Comparison of ENCODE assay signal across 20 cellular contexts in the genomic region with DNA sequence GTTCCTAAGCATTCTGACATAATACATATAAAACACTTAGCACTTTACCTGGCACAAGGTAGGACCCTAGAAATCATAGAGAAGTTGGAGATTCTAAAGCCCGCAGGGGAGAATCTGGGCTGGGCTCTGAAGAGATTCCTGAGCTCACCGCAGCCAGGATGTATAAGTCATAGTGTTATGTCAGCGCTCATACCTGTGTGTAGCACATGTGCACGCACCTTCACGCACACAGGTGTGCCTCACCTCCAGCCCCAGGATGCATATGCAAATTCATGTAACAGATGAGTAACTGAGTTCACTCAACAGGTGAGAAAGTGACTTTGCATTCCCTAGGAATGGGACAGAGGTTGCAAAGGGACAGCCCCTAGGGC. TPM values are rescaled to one million over a fixed set of nuclear protein-coding genes. Genes with fewer than 3 reads are reported as not detected.
DNase-seq lines count a peak whose midpoint lies in the region; ATAC-seq, FAIRE-seq and TF ChIP-seq lines count a peak whose summit lies in the region.
"Had no signal": no experiment of that assay in that cellular context is flagged by ENCODE, and none has a peak within 500 bp of the region (broad histone marks: within the 10 kb centered on the region; RNA-seq: fewer than 3 reads in every experiment).

No MANE protein-coding gene starts in this region.

- WGBS in transverse colon (ENCODE audit: low coverage in 1 of 2), 2 donors = 93% methylated on average over 5 of the region's 5 CpGs; no CpG with 5 or more reads in 1 of the 2 donors

- peak overlapping the region; percentile 95 for H3K4me2 ChIP-seq in keratinocyte (ENCODE audit: control insufficient read depth, extremely low read depth, insufficient read depth, low read depth, low read length)

- peak overlapping the region; percentile 99 for H3K9ac ChIP-seq in keratinocyte (ENCODE audit: control insufficient read depth, extremely low read depth, insufficient read depth, low read length)

- in situ Hi-C loops in transverse colon (cut with MboI; ENCODE audit: low pct_ligation_motif_present in 1 of 4, low pct_unique_long_range_greater_than_20kb in 1 of 4, low sequenced_read_pairs in 3 of 4) = no loop called here

- no peaks in the 10 kb centered on the region for H3K9me3 ChIP-seq in WERI-Rb-1 (ENCODE audit: severe bottlenecking)
- H3K9me3 ChIP-seq in keratinocyte (ENCODE audit: control insufficient read depth, low read depth, low read length) = no peaks in the 10 kb centered on the region
- no peaks in the 10 kb centered on the region for H3K9me3 ChIP-seq in transverse colon
- H3K9me3 ChIP-seq: heart right ventricle had no signal

- H3K9me1 ChIP-seq in keratinocyte (ENCODE audit: control insufficient read depth, extremely low read depth, insufficient read depth, low read length) = no peaks in the 10 kb centered on the region

- H3K36me3 ChIP-seq in WERI-Rb-1 (no peaks in the 10 kb centered on the region), keratinocyte (ENCODE audit: control insufficient read depth in 2 of 2, extremely low read depth in 1 of 2, insufficient read depth in 2 of 2, low read length in 2 of 2) (no peaks in the 10 kb centered on the region), transverse colon (no peaks in the 10 kb centered on the region)
- H3K36me3 ChIP-seq: heart right ventricle had no signal

- H3K27ac Mint-ChIP-seq in activated naive CD4-positive, alpha-beta T cell treated with anti-CD3 and anti-CD28 coated beads, Interleukin-2, amount 50 U/mL, for 72 hours = no peak overlapping the region
- H3K27ac Mint-ChIP-seq: activated naive CD4-positive, alpha-beta T cell treated with anti-CD3 and anti-CD28 coated beads, Interleukin-2, amount 50 U/mL, for 24 hours; activated T-cell treated with anti-CD3 and anti-CD28 coated beads, Interleukin-2, amount 50 U/mL, for 24 hours; B cell had no signal

- H3K79me2 ChIP-seq in keratinocyte (ENCODE audit: control insufficient read depth, insufficient read depth, low read length) = no peaks in the 10 kb centered on the region

- no peak for TF ChIP-seq EP300 in transverse colon (IDR thresholded peaks at IDR 0.05; ENCODE audit: low read depth)

- no peak overlapping the region for H3K27ac ChIP-seq in WERI-Rb-1
- peak overlapping the region; percentile 100 for H3K27ac ChIP-seq in keratinocyte (ENCODE audit: control insufficient read depth, insufficient read depth, low read length)
- H3K27ac ChIP-seq in transverse colon = peak overlapping the region in 3 of 4 donors; percentile 74 to 80 (median 78)
- H3K27ac ChIP-seq: heart right ventricle had no signal

- dilution Hi-C loops in keratinocyte (cut with MboI; ENCODE audit: extremely low pct_ligation_motif_present, low sequenced_read_pairs) = no loop called here

- no peak overlapping the region for H2AFZ ChIP-seq in keratinocyte (ENCODE audit: control insufficient read depth, low read length)

- H3K27me3 ChIP-seq in WERI-Rb-1 (ENCODE audit: insufficient read depth, low read depth, severe bottlenecking) = no peaks in the 10 kb centered on the region
- no peaks in the 10 kb centered on the region for H3K27me3 ChIP-seq in keratinocyte (ENCODE audit: control insufficient read depth, extremely low read depth, insufficient read depth, low read length)
- peaks cover under 1% of the 10 kb centered on the region for H3K27me3 ChIP-seq in transverse colon

- intact Hi-C loops in transverse colon (cut with DNase I; ENCODE audit: low total_unique reads) = no loop called here

- FAIRE-seq in HTR-8/SVneo (lab: Jason Lieb, UNC) (peak; percentile 20), keratinocyte (lab: Jason Lieb, UNC) (peak; percentile 97)
- FAIRE-seq: GM12892, kidney had no signal

- DNase-seq in HTR-8/SVneo (ENCODE audit: insufficient read length, low spot score) (no peak), WERI-Rb-1 (peak; percentile 5), keratinocyte (ENCODE audit: low read depth, low spot score) (peak; percentile 99), transverse colon (no peak), T-helper 9 cell (no peak)
- no peak for DNase-seq in activated naive CD4-positive, alpha-beta T cell treated with anti-CD3 and anti-CD28 coated beads, Interleukin-2, amount 50 U/mL, for 72 hours (ENCODE audit: low spot score in 2 of 2)
- DNase-seq: activated CD4-positive, alpha-beta T cell treated with anti-CD3 and anti-CD28 coated beads for 48 hours; activated T-cell treated with anti-CD3 and anti-CD28 coated beads, Interleukin-2, amount 50 U/mL, for 24 hours; cortex of kidney; GDM1; heart right ventricle; kidney; NCI-H1048; NCI-H2107; NCI-H748 treated with DMSO at 0.1 percent for 48 hours had no signal

- no peaks in the 10 kb centered on the region for H3K36me3 Mint-ChIP-seq in activated naive CD4-positive, alpha-beta T cell treated with anti-CD3 and anti-CD28 coated beads, Interleukin-2, amount 50 U/mL, for 72 hours
- H3K36me3 Mint-ChIP-seq: activated naive CD4-positive, alpha-beta T cell treated with anti-CD3 and anti-CD28 coated beads, Interleukin-2, amount 50 U/mL, for 24 hours had no signal

- no peak for TF ChIP-seq POLR2A in transverse colon (IDR thresholded peaks at IDR 0.05)

- H3K4me1 ChIP-seq in keratinocyte (ENCODE audit: control insufficient read depth, extremely low read depth, insufficient read depth, low read length) = peaks cover 58% of the 10 kb centered on the region
- peaks cover 0 to 22% (median 9%) of the 10 kb centered on the region in 4 donors for H3K4me1 ChIP-seq in transverse colon
- H3K4me1 ChIP-seq: heart right ventricle had no signal

- H3K9me3 Mint-ChIP-seq in activated naive CD4-positive, alpha-beta T cell treated with anti-CD3 and anti-CD28 coated beads, Interleukin-2, amount 50 U/mL, for 72 hours = peaks cover 0 to 2% of the 10 kb centered on the region in 2 donors
- H3K9me3 Mint-ChIP-seq: activated T-cell treated with anti-CD3 and anti-CD28 coated beads, Interleukin-2, amount 50 U/mL, for 24 hours had no signal

- no peak for ATAC-seq in HG02870 (IDR thresholded peaks at IDR 0.05; ENCODE audit: unreplicated experiment)
- no peak for ATAC-seq in activated naive CD4-positive, alpha-beta T cell treated with anti-CD3 and anti-CD28 coated beads, Interleukin-2, amount 50 U/mL, for 72 hours
- ATAC-seq: heart right ventricle had no signal

- no peaks in the 10 kb centered on the region for H4K20me1 ChIP-seq in keratinocyte (ENCODE audit: control insufficient read depth, extremely low read depth, insufficient read depth, low read length)

- TF ChIP-seq CTCF in WERI-Rb-1 (IDR thresholded peaks at IDR 0.05; ENCODE audit: low read depth, low read length) (no peak), keratinocyte (optimal IDR thresholded peaks at IDR 0.05 in 1 of 3, IDR thresholded peaks at IDR 0.05 in 1 of 3, conservative IDR thresholded peaks at IDR 0.05 in 1 of 3; ENCODE audit: extremely low read depth in 1 of 3, insufficient read depth in 2 of 3, low read length in 3 of 3) (no peak), transverse colon (IDR thresholded peaks at IDR 0.05) (no peak)

- H3K4me3 ChIP-seq in WERI-Rb-1 (ENCODE audit: low read depth, low read length) = no peak overlapping the region
- H3K4me3 ChIP-seq in keratinocyte (ENCODE audit: control insufficient read depth in 2 of 3, extremely low read depth in 1 of 3, insufficient read depth in 2 of 3, low read depth in 1 of 3, low read length in 3 of 3) = peak overlapping the region in 2 of 3 experiments; percentile 60 to 69
- H3K4me3 ChIP-seq in transverse colon = no peak overlapping the region
- H3K4me3 ChIP-seq: heart right ventricle had no signal

RNA-seq across cellular contexts. Expression of gene SDC1, which starts 7.9 kb away (rescaled TPM):
- 696 to 1,073 TPM (median 1,057 TPM) in 3 replicates for polyA plus RNA-seq in keratinocyte
- polyA plus RNA-seq in keratinocyte (2011; ENCODE audit: low read depth) = 577 TPM
- 226 and 414 TPM in 2 replicates for polyA plus RNA-seq in keratinocyte (2011; cell fraction: cytosol; rRNA removed)
- 1,167 and 1,399 TPM in 2 replicates for polyA plus RNA-seq in keratinocyte (2011; cell fraction: nucleus; rRNA removed)
- 758 and 1,072 TPM in 2 replicates for polyA plus RNA-seq in keratinocyte (2012; ENCODE audit: low replicate concordance)
- polyA minus RNA-seq in keratinocyte = 474 to 810 TPM (median 579 TPM) in 3 replicates
- 947 TPM for polyA minus RNA-seq in keratinocyte (2011; cell fraction: cytosol; rRNA and poly(A)+ RNA removed)
- polyA minus RNA-seq in keratinocyte (2011; cell fraction: nucleus; rRNA and poly(A)+ RNA removed) = 1,336 and 1,444 TPM in 2 replicates
- total RNA-seq in transverse colon = 100 to 1,000 TPM; 103 to 192 (median 127) TPM
- under 1 TPM; 0.11 to 0.41 TPM for total RNA-seq in activated naive CD4-positive, alpha-beta T cell treated with anti-CD3 and anti-CD28 coated beads, Interleukin-2, amount 50 U/mL, for 72 hours
- total RNA-seq: B cell, mononuclear cell had no signal

Comparison
In these comparisons a context has a peak if more than half of its experiments do, and no peak if none do; other contexts are left out.
1. DNase-seq: peak in WERI-Rb-1 (single experiment) and keratinocyte (single experiment); none in HTR-8/SVneo (single experiment), transverse colon (single experiment), T-helper 9 cell (single experiment) and activated naive CD4-positive, alpha-beta T cell treated with anti-CD3 and anti-CD28 coated beads, Interleukin-2, amount 50 U/mL, for 72 hours (0 of 2).
2. H3K4me3 ChIP-seq: peak in keratinocyte (2 of 3); none in WERI-Rb-1 (single experiment) and transverse colon (0 of 4).
3. RNA of gene SDC1, which starts 7.9 kb away (total RNA-seq): 103 to 192 TPM in transverse colon; 0.11 to 0.41 TPM in activated naive CD4-positive, alpha-beta T cell treated with anti-CD3 and anti-CD28 coated beads, Interleukin-2, amount 50 U/mL, for 72 hours; every median in the first group is over 10 times any median in the second.